27 cellular contexts compared by ENCODE assay signal in genomic region chr2:45223531-45223930, GRCh38.
DNase-seq lines count a peak whose midpoint lies in the region; ATAC-seq, FAIRE-seq and TF ChIP-seq lines count a peak whose summit lies in the region.
"Had no signal": no experiment of that assay in that cellular context is flagged by ENCODE, and none has a peak within 500 bp of the region (broad histone marks: within the 10 kb centered on the region; RNA-seq: fewer than 3 reads in every experiment).

No MANE protein-coding gene starts in this region.

- H3K4me2 ChIP-seq in GM23338 = no peak overlapping the region
- H3K4me2 ChIP-seq in MM.1S (ENCODE audit: low read depth, low read length) = no peak overlapping the region
- no peak overlapping the region for H3K4me2 ChIP-seq in H1 (ENCODE audit: insufficient read depth in 1 of 2, low read depth in 2 of 2, low read length in 2 of 2)
- H3K4me2 ChIP-seq: SK-N-SH had no signal

- intact Hi-C loops in sciatic nerve (cut with DNase I) = no loop called here

- H3K79me2 ChIP-seq in GM23338 (replicated peaks; ENCODE audit: insufficient read depth) (no peaks in the 10 kb centered on the region), MM.1S (ENCODE audit: low read length) (no peaks in the 10 kb centered on the region), H1 (ENCODE audit: control insufficient read depth in 1 of 2, insufficient read depth in 2 of 2, low read length in 2 of 2) (no peaks in the 10 kb centered on the region)

- no peak overlapping the region for H2AK5ac ChIP-seq in H1 (ENCODE audit: low read depth, low read length)

- H3K27ac Mint-ChIP-seq in GM23338 = no peak overlapping the region
- H3K27ac Mint-ChIP-seq: CD8-positive, alpha-beta T cell; H9; HFFc6; T-helper 17 cell had no signal

- H4K8ac ChIP-seq in H1 (ENCODE audit: extremely low read depth, insufficient read depth, low read length) = no peak overlapping the region

- H3F3A ChIP-seq in GM23338 (replicated peaks; ENCODE audit: low read depth) = no peaks in the 10 kb centered on the region
- H3F3A ChIP-seq in MM.1S (ENCODE audit: insufficient read depth, low read length) = peaks cover 6% of the 10 kb centered on the region; the same call in 1 of the 2 replicates

- H3K4me1 ChIP-seq in GM23338 (ENCODE audit: insufficient read depth) (no peaks in the 10 kb centered on the region; the same call in 1 of the 2 replicates), MM.1S (ENCODE audit: low read length) (peaks cover 20% of the 10 kb centered on the region; the same call in 1 of the 2 replicates), H1 (replicated peaks in 1 of 4; ENCODE audit: control insufficient read depth in 3 of 4, insufficient read depth in 4 of 4, low read length in 3 of 4) (peaks cover 0 to 10% (median 5%) of the 10 kb centered on the region in 4 experiments; a peak in 6 of 7 replicates), thymus (ENCODE audit: control insufficient read depth, insufficient read depth, low read length) (peaks cover 28% of the 10 kb centered on the region)

- no peak for TF ChIP-seq POLR2A in H1 (IDR thresholded peaks at IDR 0.05; ENCODE audit: control extremely low read depth in 1 of 2, low read depth in 2 of 2, low read length in 2 of 2)

- H4K5ac ChIP-seq in H1 (ENCODE audit: insufficient read length, low read depth, low read length) = no peak overlapping the region

- H2BK120ac ChIP-seq in H1 (replicated peaks; ENCODE audit: low read depth, low read length) = no peak overlapping the region

- H3K23ac ChIP-seq in H1 (ENCODE audit: insufficient read length) = no peak overlapping the region

- H3K9me2 ChIP-seq in GM23338 (ENCODE audit: insufficient read depth) (no peaks in the 10 kb centered on the region; the same call in 1 of the 2 replicates), MM.1S (replicated peaks; ENCODE audit: insufficient read depth, low read length) (no peaks in the 10 kb centered on the region)
- H3K9me2 ChIP-seq: SK-N-SH had no signal

- no peak overlapping the region for H3K4me3 ChIP-seq in GM23338
- H3K4me3 ChIP-seq in MM.1S (ENCODE audit: low read length) = no peak overlapping the region
- H3K4me3 ChIP-seq in H1 (ENCODE audit: extremely low read depth in 1 of 4, insufficient read depth in 2 of 4, low read depth in 3 of 4, low read length in 4 of 4) = no peak overlapping the region
- no peak overlapping the region for H3K4me3 ChIP-seq in thymus (ENCODE audit: low read length)

- TF ChIP-seq EP300 in H1 (IDR thresholded peaks at IDR 0.05; ENCODE audit: borderline replicate concordance in 1 of 2, low read depth in 2 of 2, low read length in 2 of 2) = no peak

- H3K36me3 Mint-ChIP-seq in GM23338 (ENCODE audit: low read depth) = no peaks in the 10 kb centered on the region; the same call in 2 of the 3 replicates
- H3K36me3 Mint-ChIP-seq: CD8-positive, alpha-beta T cell had no signal

- H2BK20ac ChIP-seq in H1 (ENCODE audit: low read length) = no peak overlapping the region

- 77% methylated on average over 7 of the region's 8 CpGs; no CpG with 5 or more reads in 1 of the 2 experiments for WGBS in H1 (ENCODE audit: extremely low coverage in 1 of 2, insufficient coverage in 1 of 2, insufficient read length in 1 of 2, insufficient replicate concordance in 2 of 2, low coverage in 1 of 2, low lambda C conversion rate in 2 of 2, missing lambda C conversion rate in 1 of 2), 2 experiments
- WGBS in thymus = 92% methylated on average over 8 of the region's 8 CpGs

- ATAC-seq in GM23338 (peak; percentile 59), sciatic nerve (no peak)
- ATAC-seq: CD8-positive, alpha-beta T cell; T-helper 17 cell had no signal

- POLR2A ChIA-PET in H1 (lab: Charles Lee; ENCODE audit: partially characterized antibody) = no interaction called here

- H2BK15ac ChIP-seq in H1 (ENCODE audit: low read length) = no peak overlapping the region

- H3K18ac ChIP-seq in H1 (ENCODE audit: extremely low read depth, low read length) = no peak overlapping the region

- no peaks in the 10 kb centered on the region for H3K9me3 ChIP-seq in MM.1S (replicated peaks; ENCODE audit: insufficient read depth, low read length)
- no peaks in the 10 kb centered on the region for H3K9me3 ChIP-seq in H1 (ENCODE audit: insufficient read depth in 2 of 2, low read depth in 1 of 2, low read length in 1 of 2)
- no peaks in the 10 kb centered on the region for H3K9me3 ChIP-seq in thymus (ENCODE audit: control insufficient read depth)
- H3K9me3 ChIP-seq: Caco-2, SK-N-SH had no signal

- no peak overlapping the region for H3K14ac ChIP-seq in H1 (ENCODE audit: insufficient read length)

- no peaks in the 10 kb centered on the region for H3K79me1 ChIP-seq in H1 (ENCODE audit: low read depth, low read length)

- H4K20me1 ChIP-seq in GM23338 (replicated peaks; ENCODE audit: insufficient read depth) (no peaks in the 10 kb centered on the region), MM.1S (ENCODE audit: insufficient read depth, low read length) (no peaks in the 10 kb centered on the region), H1 (replicated peaks in 1 of 2; ENCODE audit: control insufficient read depth in 1 of 2, insufficient read depth in 2 of 2, low read length in 2 of 2) (no peaks in the 10 kb centered on the region)

- H2AFZ ChIP-seq in GM23338 = 0 out of 2 replicates have a peak overlapping the region, but pooled peaks have one; percentile 59
- H2AFZ ChIP-seq in MM.1S (ENCODE audit: low read length) = no peak overlapping the region
- 0 out of 2 replicates have a peak overlapping the region, but pooled peaks have one; percentile 39 for H2AFZ ChIP-seq in H1 (ENCODE audit: low read length)

- no peak overlapping the region for H3K56ac ChIP-seq in H1 (replicated peaks; ENCODE audit: insufficient read length, low read depth, low read length)

- H3K9ac ChIP-seq in MM.1S (ENCODE audit: low read length) (no peak overlapping the region; the same call in 1 of the 2 replicates), H1 (replicated peaks in 1 of 4; ENCODE audit: extremely low read depth in 1 of 4, low read depth in 3 of 4, low read length in 3 of 4) (no peak overlapping the region)
- H3K9ac ChIP-seq: SK-N-SH had no signal

- FAIRE-seq in H1 (lab: Jason Lieb, UNC) = no peak
- FAIRE-seq: A204.1, RCC 7860 had no signal

- no peak for TF ChIP-seq RAD21 in H1 (IDR thresholded peaks at IDR 0.05 in 1 of 2, conservative IDR thresholded peaks at IDR 0.05 in 1 of 2; ENCODE audit: low read depth in 2 of 2, low read length in 2 of 2)

- no peak overlapping the region for H2BK12ac ChIP-seq in H1 (ENCODE audit: low read depth, low read length)

- H2BK5ac ChIP-seq in H1 (ENCODE audit: low read depth, low read length) = no peak overlapping the region

- no peak overlapping the region for H3K4ac ChIP-seq in H1 (replicated peaks; ENCODE audit: insufficient read length, low read depth, low read length)

- H3K23me2 ChIP-seq in H1 (ENCODE audit: low read depth, low read length) = no peaks in the 10 kb centered on the region; the same call in 1 of the 2 replicates

- H3K36me3 ChIP-seq in GM23338 (ENCODE audit: insufficient read depth) (no peaks in the 10 kb centered on the region), MM.1S (replicated peaks; ENCODE audit: insufficient read depth, low read length) (no peaks in the 10 kb centered on the region), H1 (ENCODE audit: control insufficient read depth in 2 of 4, insufficient read depth in 4 of 4, low read length in 3 of 4) (no peaks in the 10 kb centered on the region), thymus (ENCODE audit: control insufficient read depth, insufficient read depth) (no peaks in the 10 kb centered on the region)

- H3K4me3 Mint-ChIP-seq in GM23338 = no peak overlapping the region
- H3K4me3 Mint-ChIP-seq: CD8-positive, alpha-beta T cell; H9; HFFc6; T-helper 17 cell had no signal

- TF ChIP-seq CTCF in GM23338 (conservative IDR thresholded peaks at IDR 0.05; ENCODE audit: low read depth in 2 of 2) (no peak), MM.1S (IDR thresholded peaks at IDR 0.05; ENCODE audit: low read length) (no peak), H1 (IDR thresholded peaks at IDR 0.05; ENCODE audit: control extremely low read depth in 1 of 3, insufficient read depth in 1 of 3, low read depth in 1 of 3, low read length in 3 of 3) (no peak)

- no peak overlapping the region for H4K91ac ChIP-seq in H1 (replicated peaks; ENCODE audit: insufficient read length, low read length)

- peaks cover 19% of the 10 kb centered on the region for H3K4me1 Mint-ChIP-seq in GM23338
- H3K4me1 Mint-ChIP-seq: T-helper 17 cell had no signal

- DNase-seq in GM23338 (ENCODE audit: low spot score) (no peak), MM.1S (no peak), H1 (ENCODE audit: low read depth in 1 of 2, low spot score in 2 of 2) (no peak), NCI-H774 (lab: John Stamatoyannopoulos, UW) (no peak), sciatic nerve (ENCODE audit: low spot score) (no peak), SHP77 (lab: John Stamatoyannopoulos, UW) (no peak)
- DNase-seq: C1 segment of cervical spinal cord; Caco-2; CD8-positive, alpha-beta T cell; DMS 273 treated with DMSO at 0.1 percent for 48 hours; DMS79; GF-D8; H9; HFFc6; KG1; MV-4-11; NCI-H1105 treated with DMSO at 0.1 percent for 48 hours; NCI-H146; NCI-H1930; NCI-H446; NCI-H524 treated with DMSO at 0.1 percent for 48 hours; NCI-H82; SK-N-SH; T-helper 17 cell had no signal

- H3K9me3 Mint-ChIP-seq in GM23338 = peaks cover 6% of the 10 kb centered on the region; the same call in 2 of the 3 replicates
- H3K9me3 Mint-ChIP-seq: HFFc6 had no signal

- H3K27me3 ChIP-seq in GM23338 (ENCODE audit: insufficient read depth) = no peaks in the 10 kb centered on the region
- no peaks in the 10 kb centered on the region for H3K27me3 ChIP-seq in MM.1S (replicated peaks; ENCODE audit: insufficient read depth, low read length)
- no peaks in the 10 kb centered on the region for H3K27me3 ChIP-seq in H1 (replicated peaks in 1 of 4; ENCODE audit: control insufficient read depth in 3 of 4, extremely low read depth in 1 of 4, insufficient read depth in 3 of 4, low read length in 3 of 4)
- no peaks in the 10 kb centered on the region for H3K27me3 ChIP-seq in thymus (ENCODE audit: control insufficient read depth, insufficient read depth)

- H3K27ac ChIP-seq in GM23338 (ENCODE audit: low read depth) (no peak overlapping the region), MM.1S (ENCODE audit: low read length) (peak overlapping the region; percentile 52; the same call in 1 of the 2 replicates), H1 (ENCODE audit: low read depth, low read length) (no peak overlapping the region), thymus (ENCODE audit: low read depth) (peak overlapping the region; percentile 10)

- H3K27me3 Mint-ChIP-seq in GM23338 (ENCODE audit: insufficient read depth, low read depth, poor library complexity) = peaks cover 4% of the 10 kb centered on the region

- CTCF ChIA-PET in H1 (lab: Charles Lee; ENCODE audit: partially characterized antibody) = no interaction called here

TF ChIP-seq in H1, 55 proteins besides CTCF, POLR2A, EP300 and RAD21 (continues in another document):
- no peak for TF ChIP-seq POU5F1 (IDR thresholded peaks at IDR 0.05; ENCODE audit: low read depth, low read length)

Comparison
In these comparisons a context has a peak if more than half of its experiments do, and no peak if none do; other contexts are left out.
1. H3K27ac ChIP-seq: peak in MM.1S (single experiment) and thymus (single experiment); none in GM23338 (single experiment) and H1 (single experiment).